ENCODE assay signal across 8 cellular contexts in the genomic region with DNA sequence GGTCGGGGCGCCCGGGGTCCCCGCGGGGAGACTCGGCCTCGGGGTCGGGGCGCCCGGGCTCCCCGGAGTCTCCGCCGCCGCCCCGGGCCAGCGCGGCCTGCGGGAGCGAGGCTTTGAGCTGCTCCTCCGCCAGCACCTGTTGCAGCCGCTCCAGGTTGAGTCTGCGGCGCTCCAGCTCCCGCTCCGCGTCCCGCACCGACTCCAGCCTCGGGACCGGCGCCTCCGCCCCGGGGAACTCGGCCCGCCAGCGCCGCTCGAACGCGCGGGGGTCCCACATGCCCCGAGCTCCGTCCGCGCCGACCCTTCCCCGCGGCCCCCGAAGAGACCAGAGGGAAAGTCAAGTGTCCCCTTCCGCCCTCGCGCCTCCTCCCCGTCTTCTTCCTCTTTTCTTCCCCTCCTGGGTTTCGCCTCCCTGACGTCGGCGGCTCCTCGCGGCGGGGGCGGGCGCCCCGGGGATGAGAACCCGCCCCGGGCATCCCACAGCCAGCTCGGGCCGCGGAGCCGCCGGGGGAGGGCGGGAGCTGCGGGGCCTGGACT. TPM values are rescaled to one million over a fixed set of nuclear protein-coding genes. Genes with fewer than 3 reads are reported as not detected.
DNase-seq lines count a peak whose midpoint lies in the region; ATAC-seq, FAIRE-seq and TF ChIP-seq lines count a peak whose summit lies in the region.
"Had no signal": no experiment of that assay in that cellular context is flagged by ENCODE, and none has a peak within 500 bp of the region (broad histone marks: within the 10 kb centered on the region; RNA-seq: fewer than 3 reads in every experiment).

No MANE protein-coding gene starts in this region.

- no peaks in the 10 kb centered on the region for H3K36me3 ChIP-seq in body of pancreas (replicated peaks in 1 of 2; ENCODE audit: insufficient read depth in 1 of 2, low read depth in 2 of 2)

- DNase-seq in GM18507 (ENCODE audit: extremely low spot score, insufficient read length, low read depth) (peak; percentile 91), SW480 (ENCODE audit: low spot score) (peak; percentile 32), body of pancreas (peak; percentile 25 to 65 (median 36)), NCI-H345 treated with DMSO at 0.1 percent for 48 hours (lab: John Stamatoyannopoulos, UW; ENCODE audit: unreplicated experiment) (no peak)
- DNase-seq in stimulated activated CD8-positive, alpha-beta memory T cell treated with anti-CD3 and anti-CD28 coated beads, Interleukin-12 subunit alpha, Interleukin-12 subunit beta, amount 100 ng/mL, for 4 hours (ENCODE audit: low read depth): peak; percentile 37

- H3K27ac ChIP-seq in body of pancreas (peak overlapping the region in 1 of 4 donors; percentile 51), layer of hippocampus (ENCODE audit: low read depth, low read length) (peak overlapping the region; percentile 30)

- no peaks in the 10 kb centered on the region for H3K9me3 ChIP-seq in body of pancreas

- intact Hi-C loops in body of pancreas (cut with DNase I): no loop called here

- H3K27me3 ChIP-seq in body of pancreas (peaks cover 0 to 32% of the 10 kb centered on the region in 2 donors), layer of hippocampus (ENCODE audit: control insufficient read depth, insufficient read depth, low read length) (peaks cover 24% of the 10 kb centered on the region)

- 1% methylated on average over 72 of the region's 72 CpGs; no CpG with 5 or more reads in 1 of the 2 donors for WGBS in body of pancreas, 2 donors

- ATAC-seq in HG02970 (IDR thresholded peaks at IDR 0.05; ENCODE audit: low FRiP score, unreplicated experiment): peak; percentile 52
- ATAC-seq in body of pancreas: peak; percentile 59

- no peak for TF ChIP-seq CTCF in body of pancreas (IDR thresholded peaks at IDR 0.05)

- peaks cover 24% of the 10 kb centered on the region for H3K4me1 ChIP-seq in body of pancreas

- H3K4me3 ChIP-seq in body of pancreas: peak overlapping the region in 1 of 2 donors; percentile 29

- FAIRE-seq in GM18507 (lab: Jason Lieb, UNC): peak; percentile 82

- peak in 1 of 3 donors; percentile 50 for TF ChIP-seq POLR2A in body of pancreas (IDR thresholded peaks at IDR 0.05)

RNA-seq across cellular contexts. Expression of a gene that starts 40.8 kb away (rescaled TPM):
- not detected for total RNA-seq in body of pancreas

RNA-seq across cellular contexts. Expression of a gene that starts 49.6 kb away (rescaled TPM):
- total RNA-seq in body of pancreas: 10 to 100 TPM; 32.4 to 46.8 TPM

RNA-seq across cellular contexts. Expression of a gene that starts 50.0 kb away (rescaled TPM):
- total RNA-seq in body of pancreas: 10 to 100 TPM in 1 of 2 donors, 1 to 10 TPM in 1; 1.0 to 23.4 TPM
- total RNA-seq: temporal lobe had no signal
